18 cellular contexts compared by ENCODE assay signal in the genomic region with DNA sequence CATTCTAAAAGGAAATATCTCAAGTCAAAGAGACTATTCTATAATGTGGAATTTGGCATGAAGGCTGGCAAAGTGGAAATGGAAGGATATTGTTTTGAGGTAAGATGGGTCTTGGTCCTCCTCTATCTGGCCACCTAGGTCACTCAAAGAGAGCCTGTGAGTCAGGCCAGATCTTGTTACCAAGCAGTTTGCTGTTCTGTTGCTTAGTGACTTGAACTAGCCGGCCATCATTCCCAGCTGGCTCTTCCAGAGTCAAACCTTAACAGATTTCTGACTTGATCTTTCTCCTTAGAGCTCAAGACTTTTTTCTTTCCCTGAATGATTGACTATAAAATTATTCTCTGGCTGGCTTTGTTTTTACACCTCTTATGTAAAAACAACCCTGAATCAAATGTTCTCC.
A peak's percentile ranks its signal among the peaks of the same experiment; 100 is the strongest.
DNase-seq lines count a peak whose midpoint lies in the region; ATAC-seq and TF ChIP-seq lines count a peak whose summit lies in the region.
"Had no signal": no experiment of that assay in that cellular context is flagged by ENCODE, and none has a peak within 500 bp of the region (broad histone marks: within the 10 kb centered on the region; RNA-seq: fewer than 3 reads in every experiment).

No MANE protein-coding gene starts in this region.

- ATAC-seq in HG02759 (IDR thresholded peaks at IDR 0.05; ENCODE audit: unreplicated experiment) = no peak
- ATAC-seq: stimulated activated effector memory CD8-positive, alpha-beta T cell treated with anti-CD3 and anti-CD28 coated beads, Interleukin-12 subunit alpha, Interleukin-12 subunit beta, amount 100 ng/mL, for 72 hours had no signal

- peak; percentile 83 for DNase-seq in DMS53 (lab: John Stamatoyannopoulos, UW)
- no peak for DNase-seq in DMS53 treated with DMSO at 0.1 percent for 48 hours (lab: John Stamatoyannopoulos, UW; ENCODE audit: unreplicated experiment)
- peak; percentile 69 for DNase-seq in NCI-H69 (lab: John Stamatoyannopoulos, UW)
- peak; percentile 23 for DNase-seq in fibroblast of mammary gland (ENCODE audit: low read depth)
- peak; percentile 85 for DNase-seq in renal cortical epithelial cell (ENCODE audit: low read depth)
- no peak for DNase-seq in GOT3 (lab: John Stamatoyannopoulos, UW)
- DNase-seq in activated T-cell treated with anti-CD3 and anti-CD28 coated beads, Interleukin-2, amount 50 U/mL, for 48 hours = no peak
- DNase-seq: activated naive CD8-positive, alpha-beta T cell treated with anti-CD3 and anti-CD28 coated beads, Interleukin-2, amount 10 ng/mL, durations not matched to agents 7 days and 5 days; C1 segment of cervical spinal cord; DMS79; effector CD8-positive, alpha-beta T cell; kidney glomerular epithelial cell; NCI-H1694; NCI-H345; SHP77; WERI-Rb-1 had no signal

- TF ChIP-seq CTCF in fibroblast of mammary gland (conservative IDR thresholded peaks at IDR 0.05; ENCODE audit: control insufficient read depth, insufficient read depth, low read depth, low read length) = no peak

- no peak overlapping the region for H3K4me3 ChIP-seq in fibroblast of mammary gland (ENCODE audit: control insufficient read depth, low read depth, low read length)

Comparison
In these comparisons a context has a peak if more than half of its experiments do, and no peak if none do; other contexts are left out.
1. DNase-seq: peak in DMS53 (single experiment), NCI-H69 (single experiment), fibroblast of mammary gland (single experiment) and renal cortical epithelial cell (single experiment); none in DMS53 treated with DMSO at 0.1 percent for 48 hours (single experiment), GOT3 (single experiment) and activated T-cell treated with anti-CD3 and anti-CD28 coated beads, Interleukin-2, amount 50 U/mL, for 48 hours (0 of 2).